31 cellular contexts compared by ENCODE assay signal in the genomic region with DNA sequence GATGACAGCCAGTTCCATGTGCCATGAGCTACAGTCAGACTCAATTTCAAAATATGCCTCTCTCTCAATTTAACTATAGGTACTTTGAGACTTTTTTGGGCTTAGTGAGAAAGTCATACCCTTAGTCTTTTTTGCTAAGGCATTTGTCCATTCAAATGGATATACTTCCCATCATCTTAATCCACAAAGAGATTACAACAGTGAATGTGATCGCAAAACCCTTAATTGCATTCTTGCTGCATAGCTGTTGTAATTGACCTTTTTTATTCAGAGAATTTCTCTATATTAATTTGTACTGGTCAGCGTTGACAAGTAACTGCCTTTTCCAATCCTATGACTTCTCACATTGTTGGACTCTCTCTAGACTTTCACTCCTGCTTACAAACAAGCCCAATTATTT.
"Had no signal": no experiment of that assay in that cellular context is flagged by ENCODE, and none has a peak within 500 bp of the region (broad histone marks: within the 10 kb centered on the region; RNA-seq: fewer than 3 reads in every experiment).

No MANE protein-coding gene starts in this region.

- ATAC-seq: activated CD8-positive, alpha-beta T cell treated with anti-CD3 and anti-CD28 coated beads for 36 hours; activated naive CD4-positive, alpha-beta T cell treated with anti-CD3 and anti-CD28 coated beads, Interleukin-2, amount 50 U/mL, for 72 hours; activated T-cell treated with anti-CD3 and anti-CD28 coated beads, Interleukin-2, amount 50 U/mL, for 4 hours; activated T-cell treated with anti-CD3 and anti-CD28 coated beads, Interleukin-2, amount 50 U/mL, for 72 hours; activated T-helper 17 cell treated with anti-CD3 and anti-CD28 coated beads, Interleukin-2, amount 50 U/mL, for 72 hours; body of pancreas had no signal

- H3K4me3 ChIP-seq: adrenal gland, body of pancreas, breast epithelium had no signal

- H3K9me3 ChIP-seq: body of pancreas, breast epithelium had no signal

- H3K4me1 ChIP-seq: adrenal gland, body of pancreas, breast epithelium had no signal

- DNase-seq: activated B cell treated with CpG ODN at 0.5 μM for 24 hours; activated CD4-positive, alpha-beta memory T cell treated with anti-CD3 and anti-CD28 coated beads for 36 hours; activated CD4-positive, alpha-beta T cell treated with anti-CD3 and anti-CD28 coated beads for 4 hours; activated CD4-positive, alpha-beta T cell treated with anti-CD3 and anti-CD28 coated beads, Interleukin-2, amount 10 ng/mL, durations not matched to agents 24 days and 14 days; activated CD4-positive, alpha-beta T cell treated with anti-CD3 and anti-CD28 coated beads, Interleukin-2, amount 50 U/mL, for 1 hour; activated CD4-positive, alpha-beta T cell treated with anti-CD3 and anti-CD28 coated beads, Interleukin-2, amount 50 U/mL, for 4 hours; activated CD4-positive, CD25-positive, alpha-beta regulatory T cell treated with anti-CD3 and anti-CD28 coated beads, Interleukin-2, amount 50 U/mL, for 72 hours; activated CD8-positive, alpha-beta memory T cell treated with anti-CD3 and anti-CD28 coated beads, Interleukin-2, amount 50 U/mL, for 4 hours; activated CD8-positive, alpha-beta T cell treated with anti-CD3 and anti-CD28 coated beads for 36 hours; activated effector memory CD4-positive, alpha-beta T cell treated with anti-CD3 and anti-CD28 coated beads, Interleukin-2, amount 50 U/mL, for 16 hours; activated gamma-delta T cell treated with Interleukin-2 at 50 U/mL for 16 hours; activated naive CD4-positive, alpha-beta T cell; activated naive CD4-positive, alpha-beta T cell treated with anti-CD3 and anti-CD28 coated beads for 36 hours; activated naive CD4-positive, alpha-beta T cell treated with anti-CD3 and anti-CD28 coated beads, Interleukin-2, amount 50 U/mL, for 16 hours; activated naive CD8-positive, alpha-beta T cell treated with anti-CD3 and anti-CD28 coated beads for 36 hours; activated T-cell treated with anti-CD3 and anti-CD28 coated beads for 4 hours; activated T-cell treated with anti-CD3 and anti-CD28 coated beads, Interleukin-2, amount 50 U/mL, for 1 hour; activated T-cell treated with anti-CD3 and anti-CD28 coated beads, Interleukin-2, amount 50 U/mL, for 4 hours; activated T-cell treated with anti-CD3 and anti-CD28 coated beads, Interleukin-2, amount 50 U/mL, for 72 hours; adrenal gland; amniotic stem cell; aorta; body of pancreas; brain microvascular endothelial cell; central memory CD4-positive, alpha-beta T cell; T-helper 2 cell; T-helper 9 cell had no signal

- H3K27me3 ChIP-seq: adrenal gland, body of pancreas, brain microvascular endothelial cell, breast epithelium had no signal

- H3K36me3 ChIP-seq: adrenal gland, brain microvascular endothelial cell, breast epithelium had no signal

- H3K27ac ChIP-seq: adrenal gland, body of pancreas, brain microvascular endothelial cell, breast epithelium, VCaP had no signal
